9 cellular contexts compared by ENCODE assay signal in genomic region chr2:69831354-69831905, GRCh38. TPM values are rescaled to one million over a fixed set of nuclear protein-coding genes. Genes with fewer than 3 reads are reported as not detected.
DNase-seq lines count a peak whose midpoint lies in the region; ATAC-seq and TF ChIP-seq lines count a peak whose summit lies in the region.
"Had no signal": no experiment of that assay in that cellular context is flagged by ENCODE, and none has a peak within 500 bp of the region (broad histone marks: within the 10 kb centered on the region; RNA-seq: fewer than 3 reads in every experiment).

No MANE protein-coding gene starts in this region.

- intact Hi-C loops in cardiac septum (cut with DNase I) = no loop called here

- no peaks in the 10 kb centered on the region for H3K9me3 ChIP-seq in smooth muscle cell (replicated peaks; ENCODE audit: low read depth)

- CTCF ChIA-PET in T-cell (lab: Charles Lee) = interaction anchor here (0.7 kb wide), 3 partner anchors 54 to 298 kb away, joined by 3 to 4 read pairs (median 4); no protein-coding TSS in a partner anchor

- H3K9ac ChIP-seq in smooth muscle cell (ENCODE audit: low read depth) = no peak overlapping the region

- no peak overlapping the region for H2AFZ ChIP-seq in smooth muscle cell (ENCODE audit: low read depth)

- H3K4me1 ChIP-seq in smooth muscle cell (ENCODE audit: low read depth) = peaks cover 17% of the 10 kb centered on the region

- WGBS in smooth muscle cell (ENCODE audit: low lambda C conversion rate) = 83% methylated on average over 6 of the region's 6 CpGs

- peaks cover 12% of the 10 kb centered on the region for H3K36me3 Mint-ChIP-seq in activated T-cell treated with anti-CD3 and anti-CD28 coated beads, Interleukin-2, amount 50 U/mL, for 4 hours (ENCODE audit: insufficient read depth)
- H3K36me3 Mint-ChIP-seq in T-cell = peaks cover 8% of the 10 kb centered on the region

- no peaks in the 10 kb centered on the region for H3F3A ChIP-seq in smooth muscle cell (ENCODE audit: low read depth)

- H3K4me3 Mint-ChIP-seq in activated T-cell treated with anti-CD3 and anti-CD28 coated beads, Interleukin-2, amount 50 U/mL, for 4 hours = peak overlapping the region; percentile 55
- peak overlapping the region; percentile 43 to 95 (median 83) for H3K4me3 Mint-ChIP-seq in T-cell

- H3K4me1 Mint-ChIP-seq in activated T-cell treated with anti-CD3 and anti-CD28 coated beads, Interleukin-2, amount 50 U/mL, for 4 hours (ENCODE audit: low read depth) = peaks cover 60% of the 10 kb centered on the region
- peaks cover 72 to 75% (median 73%) of the 10 kb centered on the region in 3 donors for H3K4me1 Mint-ChIP-seq in T-cell

- TF ChIP-seq CTCF in smooth muscle cell (IDR thresholded peaks at IDR 0.05; ENCODE audit: borderline replicate concordance, insufficient read depth, poor library complexity, severe bottlenecking) = no peak

- peak overlapping the region; percentile 98 for H3K4me2 ChIP-seq in smooth muscle cell

- no peak for DNase-seq in activated T-cell treated with anti-CD3 and anti-CD28 coated beads, Interleukin-2, amount 50 U/mL, for 4 hours
- DNase-seq in activated T-cell treated with anti-CD3 and anti-CD28 coated beads, Interleukin-2, amount 50 U/mL, for 1 hour = no peak
- DNase-seq in T-cell = no peak
- DNase-seq in glomerular visceral epithelial cell (ENCODE audit: extremely low spot score) = peak; percentile 62
- no peak for DNase-seq in smooth muscle cell (lab: John Stamatoyannopoulos, UW; ENCODE audit: unreplicated experiment)
- DNase-seq in NCI-H526 treated with DMSO at 0.1 percent for 48 hours (lab: John Stamatoyannopoulos, UW) = no peak
- DNase-seq in cardiac septum (ENCODE audit: low spot score) = no peak
- DNase-seq: NK-92 treated with Interleukin-12 subunit alpha and Interleukin-12 subunit beta, amount 100 ng/mL, for 24 hours had no signal

- no peaks in the 10 kb centered on the region for H3K36me3 ChIP-seq in smooth muscle cell (ENCODE audit: low read depth)

- POLR2A ChIA-PET in T-cell (lab: Charles Lee) = interaction anchor here in 1 of 2 donors (1.1 kb wide), 1 partner anchor 107 kb away, joined by 4 read pairs; no protein-coding TSS in a partner anchor

- ATAC-seq in activated T-cell treated with anti-CD3 and anti-CD28 coated beads, Interleukin-2, amount 50 U/mL, for 4 hours = no peak
- ATAC-seq in T-cell (replicated peaks in 1 of 4) = no peak
- no peak for ATAC-seq in HG03571 (IDR thresholded peaks at IDR 0.05; ENCODE audit: unreplicated experiment)

- H3K27ac Mint-ChIP-seq in T-cell = no peak overlapping the region

- no peaks in the 10 kb centered on the region for H3K9me3 Mint-ChIP-seq in activated T-cell treated with anti-CD3 and anti-CD28 coated beads, Interleukin-2, amount 50 U/mL, for 4 hours
- no peaks in the 10 kb centered on the region for H3K9me3 Mint-ChIP-seq in T-cell

- no peaks in the 10 kb centered on the region for H3K27me3 Mint-ChIP-seq in activated T-cell treated with anti-CD3 and anti-CD28 coated beads, Interleukin-2, amount 50 U/mL, for 4 hours (ENCODE audit: low read depth)
- no peaks in the 10 kb centered on the region for H3K27me3 Mint-ChIP-seq in T-cell

- H3K27ac ChIP-seq in smooth muscle cell (ENCODE audit: low read depth) = no peak overlapping the region

- peaks cover 56% of the 10 kb centered on the region for H3K79me2 ChIP-seq in smooth muscle cell (ENCODE audit: low read depth)

- H4K20me1 ChIP-seq in smooth muscle cell (ENCODE audit: low read depth) = peaks cover 17% of the 10 kb centered on the region

- no peaks in the 10 kb centered on the region for H3K27me3 ChIP-seq in smooth muscle cell (ENCODE audit: low read depth)

- H3K4me3 ChIP-seq in smooth muscle cell = peak overlapping the region; percentile 95

RNA-seq across cellular contexts. Expression of gene GMCL1, which starts 2.0 kb away (rescaled TPM):
- total RNA-seq in activated T-cell treated with anti-CD3 and anti-CD28 coated beads, Interleukin-2, amount 50 U/mL, for 4 hours = 10 to 100 TPM; 10.4 to 16.4 (median 12.3) TPM
- total RNA-seq in T-cell (10 to 100 TPM; 25.4 to 32.0 (median 27.8) TPM), smooth muscle cell (10.4 and 14.7 TPM in 2 replicates), cardiac septum (5.7 TPM)
- 9.4 and 10.6 TPM in 2 replicates for polyA plus RNA-seq in smooth muscle cell
